In genomic region chr7:149873074-149873967, GRCh38 we compare ENCODE assay signal across 8 cellular contexts. TPM values are rescaled to one million over a fixed set of nuclear protein-coding genes. Genes with fewer than 3 reads are reported as not detected.
A peak's percentile ranks its signal among the peaks of the same experiment; 100 is the strongest.
DNase-seq lines count a peak whose midpoint lies in the region; ATAC-seq and TF ChIP-seq lines count a peak whose summit lies in the region.

No MANE protein-coding gene starts in this region.

- no peak for TF ChIP-seq CTCF in GM12875 (IDR thresholded peaks at IDR 0.05; ENCODE audit: borderline replicate concordance, insufficient read depth, low read depth, low read length)
- TF ChIP-seq CTCF in type B pancreatic cell (conservative IDR thresholded peaks at IDR 0.05) = peak; percentile 2

- peak overlapping the region; percentile 89 for H3K4me3 ChIP-seq in GM12875 (ENCODE audit: low read depth, low read length)

- no peaks in the 10 kb centered on the region for H3K9me3 Mint-ChIP-seq in type B pancreatic cell

- peak overlapping the region; percentile 93 for H3K4me3 Mint-ChIP-seq in type B pancreatic cell

- H3K27ac Mint-ChIP-seq in type B pancreatic cell = peak overlapping the region; percentile 100

- peak; percentile 85 for DNase-seq in NCI-H1436 treated with DMSO at 0.1 percent for 48 hours (lab: John Stamatoyannopoulos, UW)
- peak; percentile 87 to 96 (median 89) for DNase-seq in T-helper 1 cell
- DNase-seq in amniotic stem cell (lab: John Stamatoyannopoulos, UW) = peak; percentile 80
- peak; percentile 98 for DNase-seq in left cardiac atrium
- DNase-seq in posterior vena cava (ENCODE audit: low spot score) = peak; percentile 97
- DNase-seq in type B pancreatic cell (ENCODE audit: extremely low spot score, unreplicated experiment) = peak; percentile 92

- ATAC-seq in HG02852 (IDR thresholded peaks at IDR 0.05; ENCODE audit: unreplicated experiment) = peak; percentile 92
- ATAC-seq in left cardiac atrium = peak; percentile 96 to 98

- no peaks in the 10 kb centered on the region for H3K27me3 Mint-ChIP-seq in type B pancreatic cell

- peaks cover 24% of the 10 kb centered on the region for H3K4me1 Mint-ChIP-seq in type B pancreatic cell (ENCODE audit: unreplicated experiment)

- no peaks in the 10 kb centered on the region for H3K36me3 Mint-ChIP-seq in type B pancreatic cell

- intact Hi-C loops in left cardiac atrium (cut with DNase I) = no loop called here
- intact Hi-C loops in posterior vena cava (cut with DNase I) = no loop called here

RNA-seq across cellular contexts. Expression of gene ATP6V0E2, which starts 0.4 kb away (rescaled TPM):
- total RNA-seq in left cardiac atrium (100 to 1,000 TPM in 1 of 2 donors, 10 to 100 TPM in 1; 56.8 to 104 TPM), posterior vena cava (10 to 100 TPM; 13.0 to 13.2 TPM), type B pancreatic cell (ENCODE audit: low replicate concordance) (36.8 and 53.6 TPM in 2 replicates)

RNA-seq across cellular contexts. Expression of gene ZNF862, which starts 35.1 kb away (rescaled TPM):
- total RNA-seq in left cardiac atrium (1 to 10 TPM; 8.7 to 9.7 TPM), posterior vena cava (10 to 100 TPM; 12.6 to 14.2 TPM), type B pancreatic cell (ENCODE audit: low replicate concordance) (21.2 and 23.9 TPM in 2 replicates)

Comparison
In these comparisons a context has a peak if more than half of its experiments do, and no peak if none do; other contexts are left out.
1. Peak in every context shown above with its lines: DNase-seq, ATAC-seq and H3K4me3 ChIP-seq.